In the genomic region with DNA sequence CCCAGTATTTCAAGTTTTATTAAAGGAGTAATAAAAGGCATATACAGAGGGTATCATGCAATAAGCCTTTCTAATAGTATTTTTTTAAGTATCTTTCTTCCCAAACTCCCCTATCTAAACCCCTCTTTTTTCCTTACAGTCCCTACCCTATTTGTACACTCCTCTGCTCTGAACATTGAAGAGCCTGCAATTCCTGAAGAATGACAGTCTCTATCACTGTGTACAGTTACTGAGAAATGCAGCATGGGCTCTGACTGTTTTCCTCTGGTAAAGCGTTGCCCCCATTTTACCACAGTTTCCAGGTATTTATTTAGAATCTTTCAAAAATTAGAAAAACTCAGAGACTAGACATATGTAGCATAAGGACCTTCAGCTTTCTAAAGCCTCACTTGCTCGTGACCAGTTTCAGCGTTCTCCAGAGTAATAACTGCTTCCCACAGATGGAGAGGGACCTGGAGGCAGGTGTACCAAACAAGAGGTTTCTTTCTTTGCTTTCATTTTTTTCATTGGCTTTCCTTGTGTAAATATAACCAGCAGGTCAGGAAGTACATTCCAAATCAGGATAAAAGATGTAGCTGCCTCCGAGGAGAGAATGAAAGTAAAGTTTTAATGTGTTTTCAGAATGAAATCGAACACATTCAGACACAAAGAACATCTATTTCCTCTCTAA, we compare ENCODE assay signal across 13 cellular contexts.
DNase-seq lines count a peak whose midpoint lies in the region; ATAC-seq, FAIRE-seq and TF ChIP-seq lines count a peak whose summit lies in the region.
"Had no signal": no experiment of that assay in that cellular context is flagged by ENCODE, and none has a peak within 500 bp of the region (broad histone marks: within the 10 kb centered on the region; RNA-seq: fewer than 3 reads in every experiment).

No MANE protein-coding gene starts in this region.

- no peaks in the 10 kb centered on the region for H3K4me1 Mint-ChIP-seq in stimulated activated memory B cell treated with anti-CD40 and anti-IgM and Interleukin-4, amounts not matched to agents 10 μg/mL and 1 μg/mL and 100 μg/mL, for 72 hours

- ATAC-seq in stimulated activated memory B cell treated with anti-CD40 and anti-IgM and Interleukin-4, amounts not matched to agents 10 μg/mL and 1 μg/mL and 100 μg/mL, for 72 hours: peak; percentile 8
- ATAC-seq: esophagus mucosa had no signal

- H3K4me1 ChIP-seq in BE2C (no peaks in the 10 kb centered on the region), HAP-1 (0 out of 2 replicates have a peak, but pooled peaks cover 2% of the 10 kb centered on the region)

- DNase-seq in NCI-H748 (lab: John Stamatoyannopoulos, UW; ENCODE audit: unreplicated experiment) (peak; percentile 47), NCI-H748 treated with DMSO at 0.1 percent for 48 hours (lab: John Stamatoyannopoulos, UW) (no peak), NCI-H510A treated with DMSO at 0.1 percent for 48 hours (lab: John Stamatoyannopoulos, UW) (peak; percentile 56), bronchial epithelial cell (ENCODE audit: low read depth) (peak; percentile 17), SW 1271 (lab: John Stamatoyannopoulos, UW) (no peak), BE2C (no peak), HAP-1 (ENCODE audit: low spot score in 2 of 2) (no peak)
- DNase-seq: islet precursor cell, SHP77 had no signal

- no peaks in the 10 kb centered on the region for H3K9me3 ChIP-seq in BE2C
- no peaks in the 10 kb centered on the region for H3K9me3 ChIP-seq in HAP-1

- peaks cover 11% of the 10 kb centered on the region for H3K27me3 Mint-ChIP-seq in stimulated activated memory B cell treated with anti-CD40 and anti-IgM and Interleukin-4, amounts not matched to agents 10 μg/mL and 1 μg/mL and 100 μg/mL, for 72 hours

- H3K4me3 ChIP-seq in bronchial epithelial cell (ENCODE audit: low read depth, low read length) (peak overlapping the region; percentile 24), BE2C (ENCODE audit: low read depth, low read length) (no peak overlapping the region), HAP-1 (no peak overlapping the region)

- no peak for FAIRE-seq in bronchial epithelial cell (lab: Jason Lieb, UNC)
- FAIRE-seq: A204.1 had no signal

- H3K27ac Mint-ChIP-seq in stimulated activated memory B cell treated with anti-CD40 and anti-IgM and Interleukin-4, amounts not matched to agents 10 μg/mL and 1 μg/mL and 100 μg/mL, for 72 hours: no peak overlapping the region

- H3K36me3 ChIP-seq in bronchial epithelial cell (ENCODE audit: control insufficient read depth, insufficient read depth, low read length): no peaks in the 10 kb centered on the region
- H3K36me3 ChIP-seq in BE2C: no peaks in the 10 kb centered on the region
- no peaks in the 10 kb centered on the region for H3K36me3 ChIP-seq in HAP-1 (replicated peaks)

- H3K9me3 Mint-ChIP-seq in stimulated activated memory B cell treated with anti-CD40 and anti-IgM and Interleukin-4, amounts not matched to agents 10 μg/mL and 1 μg/mL and 100 μg/mL, for 72 hours: peaks cover 3% of the 10 kb centered on the region

- no peak overlapping the region for H3K4me3 Mint-ChIP-seq in stimulated activated memory B cell treated with anti-CD40 and anti-IgM and Interleukin-4, amounts not matched to agents 10 μg/mL and 1 μg/mL and 100 μg/mL, for 72 hours
- H3K4me3 Mint-ChIP-seq: neural crest cell had no signal

- no peak for TF ChIP-seq CTCF in bronchial epithelial cell (IDR thresholded peaks at IDR 0.05; ENCODE audit: insufficient read depth, low read length, severe bottlenecking)
- no peak for TF ChIP-seq CTCF in BE2C (IDR thresholded peaks at IDR 0.05; ENCODE audit: low read depth, low read length)

- peaks cover 8% of the 10 kb centered on the region for H3K36me3 Mint-ChIP-seq in stimulated activated memory B cell treated with anti-CD40 and anti-IgM and Interleukin-4, amounts not matched to agents 10 μg/mL and 1 μg/mL and 100 μg/mL, for 72 hours

- no peaks in the 10 kb centered on the region for H3K27me3 ChIP-seq in bronchial epithelial cell (ENCODE audit: control insufficient read depth, insufficient read depth, low read length)
- H3K27me3 ChIP-seq in BE2C: no peaks in the 10 kb centered on the region
- no peaks in the 10 kb centered on the region for H3K27me3 ChIP-seq in HAP-1 (ENCODE audit: low read depth)

- in situ Hi-C loops in HAP-1 (cut with MboI; ENCODE audit: low sequenced_read_pairs): no loop called here

Comparison
In these comparisons a context has a peak if more than half of its experiments do, and no peak if none do; other contexts are left out.
1. DNase-seq: peak in NCI-H748 (single experiment), NCI-H510A treated with DMSO at 0.1 percent for 48 hours (single experiment) and bronchial epithelial cell (single experiment); none in NCI-H748 treated with DMSO at 0.1 percent for 48 hours (single experiment), SW 1271 (0 of 2), BE2C (single experiment) and HAP-1 (0 of 2).